ENCODE assay signal across 1 cellular context in the genomic region with DNA sequence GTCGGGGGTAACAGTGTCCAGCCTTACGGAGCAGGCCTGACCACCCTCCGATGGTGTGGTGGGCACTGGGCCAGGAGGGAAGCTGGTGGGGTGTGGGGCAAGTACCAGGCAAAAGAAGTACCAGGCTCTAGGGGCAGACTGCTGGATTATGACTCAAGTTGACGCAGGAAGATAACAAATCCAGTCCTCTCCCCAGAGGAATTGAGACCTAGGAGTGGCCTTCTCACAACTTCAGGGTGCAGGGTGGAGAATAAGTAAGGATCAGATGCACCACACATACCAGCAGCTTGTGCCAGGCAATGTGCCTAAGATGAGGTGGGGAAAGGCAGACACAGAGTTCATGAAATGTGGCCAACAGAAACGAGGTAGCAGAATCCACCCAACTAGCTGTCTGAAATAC.
TF ChIP-seq lines count a peak whose summit lies in the region.

No MANE protein-coding gene starts in this region.

TF ChIP-seq in HepG2, 621 proteins besides CTCF, POLR2A, EP300 and RAD21:
- 0 out of 2 replicates have a peak, but pooled peaks have one; percentile 13 for TF ChIP-seq SALL1 (CRISPR knock-in tag; IDR thresholded peaks at IDR 0.05)
- TF ChIP-seq FLYWCH1 (CRISPR knock-in tag; IDR thresholded peaks at IDR 0.05): no peak
- no peak for TF ChIP-seq ZBTB37 (CRISPR knock-in tag; IDR thresholded peaks at IDR 0.05)
- 0 out of 2 replicates have a peak, but pooled peaks have one; percentile 20 for TF ChIP-seq ARID4A (CRISPR knock-in tag; IDR thresholded peaks at IDR 0.05; ENCODE audit: borderline replicate concordance)
